In genomic region chr17:41553176-41553575, GRCh38 we compare ENCODE assay signal across 20 cellular contexts. TPM values are rescaled to one million over a fixed set of nuclear protein-coding genes. Genes with fewer than 3 reads are reported as not detected.
"Had no signal": no experiment of that assay in that cellular context is flagged by ENCODE, and none has a peak within 500 bp of the region (broad histone marks: within the 10 kb centered on the region; RNA-seq: fewer than 3 reads in every experiment).

No MANE protein-coding gene starts in this region.

- H3K36me3 Mint-ChIP-seq: naive B cell had no signal

- H3K27me3 ChIP-seq: hepatocyte had no signal

- H3K27ac Mint-ChIP-seq: activated B cell treated with CpG ODN at 0.5 μM for 24 hours; activated CD4-positive, alpha-beta T cell treated with anti-CD3 and anti-CD28 coated beads, Interleukin-2, amount 10 ng/mL, durations not matched to agents 24 days and 14 days; activated naive CD8-positive, alpha-beta T cell treated with anti-CD3 and anti-CD28 coated beads, Interleukin-2, amount 50 U/mL, for 24 hours; activated T-helper 1 cell treated with anti-CD3 and anti-CD28 coated beads, Interleukin-12 subunit alpha, Interleukin-12 subunit beta, Interleukin-2, Interleukin-4 antibody, amounts not matched to agents 30 ng/mL and 10 ng/mL and 1 ng/mL, durations not matched to agents 14 hours and 24 hours and 36 hours; T-helper 1 cell treated with Interleukin-12 subunit alpha and Interleukin-12 subunit beta and Interleukin-4 antibody, amounts not matched to agents 30 μg/mL and 1 μg/mL, for 36 hours had no signal

- H3K27ac ChIP-seq: coronary artery, hepatocyte, lower lobe of right lung, neutrophil, right lobe of liver had no signal

- H3K9me3 ChIP-seq: lower lobe of right lung, neutrophil, right lobe of liver had no signal

- H3K4me3 Mint-ChIP-seq: activated B cell treated with CpG ODN at 0.5 μM for 24 hours; activated CD4-positive, alpha-beta T cell treated with anti-CD3 and anti-CD28 coated beads, Interleukin-2, amount 10 ng/mL, durations not matched to agents 24 days and 14 days; activated naive CD8-positive, alpha-beta T cell treated with anti-CD3 and anti-CD28 coated beads, Interleukin-2, amount 50 U/mL, for 24 hours; activated T-helper 1 cell treated with anti-CD3 and anti-CD28 coated beads, Interleukin-12 subunit alpha, Interleukin-12 subunit beta, Interleukin-2, Interleukin-4 antibody, amounts not matched to agents 30 ng/mL and 10 ng/mL and 1 ng/mL, durations not matched to agents 14 hours and 24 hours and 36 hours; T-helper 1 cell treated with Interleukin-12 subunit alpha and Interleukin-12 subunit beta and Interleukin-4 antibody, amounts not matched to agents 30 μg/mL and 1 μg/mL, for 36 hours had no signal

- H3K4me3 ChIP-seq: coronary artery, hepatocyte, lower lobe of right lung, right lobe of liver had no signal

- H3K36me3 ChIP-seq: lower lobe of right lung, neutrophil, right lobe of liver had no signal

- H2AFZ ChIP-seq: hepatocyte had no signal

- ATAC-seq: activated naive CD8-positive, alpha-beta T cell treated with anti-CD3 and anti-CD28 coated beads, Interleukin-2, amount 50 U/mL, for 24 hours; lower lobe of right lung; right lobe of liver; stimulated activated naive CD8-positive, alpha-beta T cell treated with anti-CD3 and anti-CD28 coated beads, Interleukin-15, Interleukin-2, amounts not matched to agents 100 U/mL and 50 U/mL, for 24 hours had no signal

- H3K9me3 Mint-ChIP-seq: activated B cell treated with CpG ODN at 0.5 μM for 24 hours; activated CD4-positive, alpha-beta T cell treated with anti-CD3 and anti-CD28 coated beads, Interleukin-2, amount 10 ng/mL, durations not matched to agents 24 days and 14 days; activated naive CD8-positive, alpha-beta T cell treated with anti-CD3 and anti-CD28 coated beads, Interleukin-2, amount 50 U/mL, for 24 hours; activated T-helper 1 cell treated with anti-CD3 and anti-CD28 coated beads, Interleukin-12 subunit alpha, Interleukin-12 subunit beta, Interleukin-2, Interleukin-4 antibody, amounts not matched to agents 30 ng/mL and 10 ng/mL and 1 ng/mL, durations not matched to agents 14 hours and 24 hours and 36 hours; naive B cell; T-helper 1 cell treated with Interleukin-12 subunit alpha and Interleukin-12 subunit beta and Interleukin-4 antibody, amounts not matched to agents 30 μg/mL and 1 μg/mL, for 36 hours had no signal

- H3K4me2 ChIP-seq: hepatocyte had no signal

- DNase-seq: activated B cell treated with CpG ODN at 0.5 μM for 24 hours; activated CD4-positive, alpha-beta T cell treated with anti-CD3 and anti-CD28 coated beads, Interleukin-2, amount 10 ng/mL, durations not matched to agents 24 days and 14 days; activated naive CD4-positive, alpha-beta T cell treated with Interleukin-2 at 50 U/mL for 16 hours; activated naive CD8-positive, alpha-beta T cell treated with anti-CD3 and anti-CD28 coated beads, Interleukin-2, amount 50 U/mL, for 24 hours; central memory CD4-positive, alpha-beta T cell; effector CD4-positive, alpha-beta T cell; lower lobe of right lung; naive B cell; right lobe of liver; stimulated activated naive CD8-positive, alpha-beta T cell treated with anti-CD3 and anti-CD28 coated beads, Interleukin-15, Interleukin-2, amounts not matched to agents 100 U/mL and 50 U/mL, for 24 hours had no signal

- H3K79me2 ChIP-seq: hepatocyte had no signal

RNA-seq across cellular contexts. Expression of gene KRT9, which starts 18.7 kb away (rescaled TPM):
- total RNA-seq: activated B cell treated with CpG ODN at 0.5 μM for 24 hours; activated CD4-positive, alpha-beta T cell treated with anti-CD3 and anti-CD28 coated beads, Interleukin-2, amount 10 ng/mL, durations not matched to agents 24 days and 14 days; activated T-helper 1 cell treated with anti-CD3 and anti-CD28 coated beads, Interleukin-12 subunit alpha, Interleukin-12 subunit beta, Interleukin-2, Interleukin-4 antibody, amounts not matched to agents 30 ng/mL and 10 ng/mL and 1 ng/mL, durations not matched to agents 14 hours and 24 hours and 36 hours; endothelial cell of umbilical vein; fibroblast of lung; hepatocyte; lower lobe of right lung; progenitor cell of endocrine pancreas; right lobe of liver; temporal lobe; urinary bladder had no signal
- polyA plus RNA-seq: endothelial cell of umbilical vein, fibroblast of lung, hepatocyte, urinary bladder had no signal

RNA-seq across cellular contexts. Expression of gene KRT19, which starts 25.1 kb away (rescaled TPM):
- total RNA-seq: activated B cell treated with CpG ODN at 0.5 μM for 24 hours; activated CD4-positive, alpha-beta T cell treated with anti-CD3 and anti-CD28 coated beads, Interleukin-2, amount 10 ng/mL, durations not matched to agents 24 days and 14 days; activated T-helper 1 cell treated with anti-CD3 and anti-CD28 coated beads, Interleukin-12 subunit alpha, Interleukin-12 subunit beta, Interleukin-2, Interleukin-4 antibody, amounts not matched to agents 30 ng/mL and 10 ng/mL and 1 ng/mL, durations not matched to agents 14 hours and 24 hours and 36 hours had no signal

RNA-seq across cellular contexts. Expression of gene KRT14, which starts 33.5 kb away (rescaled TPM):
- total RNA-seq: activated B cell treated with CpG ODN at 0.5 μM for 24 hours; activated CD4-positive, alpha-beta T cell treated with anti-CD3 and anti-CD28 coated beads, Interleukin-2, amount 10 ng/mL, durations not matched to agents 24 days and 14 days; activated T-helper 1 cell treated with anti-CD3 and anti-CD28 coated beads, Interleukin-12 subunit alpha, Interleukin-12 subunit beta, Interleukin-2, Interleukin-4 antibody, amounts not matched to agents 30 ng/mL and 10 ng/mL and 1 ng/mL, durations not matched to agents 14 hours and 24 hours and 36 hours; fibroblast of lung; lower lobe of right lung; progenitor cell of endocrine pancreas; urinary bladder had no signal

RNA-seq across cellular contexts. Expression of gene KRT15, which starts 34.5 kb away (rescaled TPM):
- total RNA-seq: activated B cell treated with CpG ODN at 0.5 μM for 24 hours; activated CD4-positive, alpha-beta T cell treated with anti-CD3 and anti-CD28 coated beads, Interleukin-2, amount 10 ng/mL, durations not matched to agents 24 days and 14 days; activated T-helper 1 cell treated with anti-CD3 and anti-CD28 coated beads, Interleukin-12 subunit alpha, Interleukin-12 subunit beta, Interleukin-2, Interleukin-4 antibody, amounts not matched to agents 30 ng/mL and 10 ng/mL and 1 ng/mL, durations not matched to agents 14 hours and 24 hours and 36 hours; right lobe of liver had no signal

RNA-seq across cellular contexts. Expression of gene KRT13, which starts 47.8 kb away (rescaled TPM):
- total RNA-seq: activated B cell treated with CpG ODN at 0.5 μM for 24 hours; activated CD4-positive, alpha-beta T cell treated with anti-CD3 and anti-CD28 coated beads, Interleukin-2, amount 10 ng/mL, durations not matched to agents 24 days and 14 days; activated T-helper 1 cell treated with anti-CD3 and anti-CD28 coated beads, Interleukin-12 subunit alpha, Interleukin-12 subunit beta, Interleukin-2, Interleukin-4 antibody, amounts not matched to agents 30 ng/mL and 10 ng/mL and 1 ng/mL, durations not matched to agents 14 hours and 24 hours and 36 hours; endothelial cell of umbilical vein; fibroblast of lung; progenitor cell of endocrine pancreas; temporal lobe had no signal
- polyA plus RNA-seq: endothelial cell of umbilical vein, fibroblast of lung had no signal
